Comparison of ENCODE assay signal across 10 cellular contexts in genomic region chr16:30892670-30893069, GRCh38. TPM values are rescaled to one million over a fixed set of nuclear protein-coding genes. Genes with fewer than 3 reads are reported as not detected.
A peak's percentile ranks its signal among the peaks of the same experiment; 100 is the strongest.
DNase-seq lines count a peak whose midpoint lies in the region; ATAC-seq, FAIRE-seq and TF ChIP-seq lines count a peak whose summit lies in the region.
"Had no signal": no experiment of that assay in that cellular context is flagged by ENCODE, and none has a peak within 500 bp of the region (broad histone marks: within the 10 kb centered on the region; RNA-seq: fewer than 3 reads in every experiment).

No MANE protein-coding gene starts in this region.

- no peak for FAIRE-seq in A549 (lab: Jason Lieb, UNC)

- no peak for TF ChIP-seq POLR2A in A549 (IDR thresholded peaks at IDR 0.05; ENCODE audit: low read length)

- H3K27ac ChIP-seq in A549 (peak overlapping the region in 1 of 2 experiments; percentile 95; a peak in 3 of 6 replicates), HEK293 (ENCODE audit: extremely low read depth, low read depth, low read length) (no peak overlapping the region), mammary epithelial cell (ENCODE audit: insufficient read depth, low read depth, low read length) (no peak overlapping the region), muscle layer of colon (ENCODE audit: low read depth, low read length) (peak overlapping the region; percentile 81)

- intact Hi-C loops in mammary epithelial cell (cut with micrococcal nuclease): no loop called here

- peak overlapping the region; percentile 64 for H3K4me2 ChIP-seq in A549
- H3K4me2 ChIP-seq in mammary epithelial cell (ENCODE audit: insufficient read depth, low read depth, low read length): peak overlapping the region; percentile 94

- H4K20me1 ChIP-seq in mammary epithelial cell (ENCODE audit: insufficient read depth, low read length): no peaks in the 10 kb centered on the region

- peaks cover 10 to 38% of the 10 kb centered on the region in 2 experiments; a peak in 2 of 3 replicates for H3K36me3 ChIP-seq in HEK293 (ENCODE audit: control insufficient read depth in 2 of 2, insufficient read depth in 1 of 2, low read length in 2 of 2)
- peaks cover 4% of the 10 kb centered on the region for H3K36me3 ChIP-seq in mammary epithelial cell (ENCODE audit: insufficient read depth, low read length)
- peaks cover 19% of the 10 kb centered on the region for H3K36me3 ChIP-seq in muscle layer of colon (ENCODE audit: insufficient read depth, low read length)

- H3K4me1 ChIP-seq in A549 (peaks cover 34% of the 10 kb centered on the region), HEK293 (ENCODE audit: control insufficient read depth, insufficient read depth, low read length) (no peaks in the 10 kb centered on the region; the same call in 1 of the 2 replicates), mammary epithelial cell (ENCODE audit: insufficient read depth, low read length) (peaks cover 38% of the 10 kb centered on the region), muscle layer of colon (ENCODE audit: insufficient read depth, low read length) (peaks cover 38% of the 10 kb centered on the region)

- H3K9me3 ChIP-seq in A549: no peaks in the 10 kb centered on the region
- no peaks in the 10 kb centered on the region for H3K9me3 ChIP-seq in HEK293 (ENCODE audit: control insufficient read depth, insufficient read depth, low read depth, low read length)
- H3K9me3 ChIP-seq in mammary epithelial cell (replicated peaks; ENCODE audit: insufficient read depth, low read length): no peaks in the 10 kb centered on the region
- H3K9me3 ChIP-seq in muscle layer of colon (ENCODE audit: low read length): no peaks in the 10 kb centered on the region
- H3K9me3 ChIP-seq: neutrophil had no signal

- no peak for TF ChIP-seq CTCF in A549 (IDR thresholded peaks at IDR 0.05)
- TF ChIP-seq CTCF in HEK293 (tag by site-specific recombination; IDR thresholded peaks at IDR 0.05): no peak
- no peak for TF ChIP-seq CTCF in mammary epithelial cell (conservative IDR thresholded peaks at IDR 0.05 in 1 of 2, IDR thresholded peaks at IDR 0.05 in 1 of 2; ENCODE audit: extremely low read depth in 1 of 2, insufficient read depth in 1 of 2, low read depth in 1 of 2, low read length in 2 of 2)

- CTCF ChIA-PET in A549 (lab: Yijun Ruan, JAX) (interaction anchor here (1.0 to 4.7 kb wide), 7 partner anchors 9 to 90 kb away, joined by 3 to 22 read pairs (median 5); no protein-coding TSS in a partner anchor), HEK293 (lab: Yijun Ruan, JAX) (interaction anchor here (0.9 to 2.6 kb wide), 4 partner anchors 9 to 48 kb away, joined by 3 to 22 read pairs (median 10); no protein-coding TSS in a partner anchor), mammary epithelial cell (lab: Charles Lee; ENCODE audit: low non-redundant PET) (interaction anchor here (0.7 kb wide), 1 partner anchor 25 kb away, joined by 4 read pairs; no protein-coding TSS in a partner anchor)

- H3K27me3 ChIP-seq in mammary epithelial cell (ENCODE audit: insufficient read depth, low read length) (no peaks in the 10 kb centered on the region), muscle layer of colon (ENCODE audit: control insufficient read depth in 1 of 2, insufficient read depth in 2 of 2, low read length in 2 of 2) (no peaks in the 10 kb centered on the region)
- H3K27me3 ChIP-seq: neutrophil had no signal

- H3K9ac ChIP-seq in mammary epithelial cell (ENCODE audit: insufficient read depth, low read length) (no peak overlapping the region), muscle layer of colon (ENCODE audit: low read length) (no peak overlapping the region)

- no peak for TF ChIP-seq RAD21 in A549 (conservative IDR thresholded peaks at IDR 0.05 in 1 of 2, IDR thresholded peaks at IDR 0.05 in 1 of 2)

- H3K79me2 ChIP-seq in mammary epithelial cell (ENCODE audit: insufficient read depth, low read length): peaks cover 15% of the 10 kb centered on the region

- POLR2A ChIA-PET in A549 (lab: Yijun Ruan, JAX) (interaction anchor here (2.7 kb wide), 1 partner anchor 18 kb away, joined by 16 read pairs; no protein-coding TSS in a partner anchor), HEK293 (lab: Yijun Ruan, JAX) (interaction anchor here (0.9 to 2.7 kb wide), 4 partner anchors 11 to 115 kb away, joined by 3 to 16 read pairs (median 4); partner anchors contain the start of gene FBXL19)

- no peak overlapping the region for H2AFZ ChIP-seq in mammary epithelial cell (ENCODE audit: low read depth, low read length)

- BruUV-seq in mammary epithelial cell (replicated peaks; lab: Mats Ljungman, UMichigan): no TSS peak

- dilution Hi-C loops in mammary epithelial cell (cut with HindIII; ENCODE audit: low sequenced_read_pairs): no loop called here

- no peak for ATAC-seq in A549

- 96% methylated on average over 14 of the region's 14 CpGs for WGBS in A549 (ENCODE audit: missing lambda C conversion rate)
- 78% methylated on average over 3 of the region's 14 CpGs for WGBS in mammary epithelial cell (ENCODE audit: low coverage, missing lambda C conversion rate)

- in situ Hi-C loops in mammary epithelial cell (cut with MboI; ENCODE audit: low sequenced_read_pairs in 2 of 2): no loop called here

- DNase-seq in A549 (ENCODE audit: low read depth in 1 of 2, low spot score in 1 of 2): no peak
- no peak for DNase-seq in mammary epithelial cell
- no peak for DNase-seq in stimulated activated naive CD4-positive, alpha-beta T cell treated with Interleukin-2 at 50 U/mL for 16 hours (lab: John Stamatoyannopoulos, UW)
- DNase-seq in occipital lobe (lab: John Stamatoyannopoulos, UW): no peak
- DNase-seq in NAMALWA (ENCODE audit: low spot score): no peak
- DNase-seq in NCI-H446 (lab: John Stamatoyannopoulos, UW): no peak
- DNase-seq: NCI-H2227 treated with DMSO at 0.1 percent for 48 hours had no signal

- TF ChIP-seq EP300 in A549 (IDR thresholded peaks at IDR 0.05): no peak

- H3K4me3 ChIP-seq in A549 (no peak overlapping the region), HEK293 (ENCODE audit: low read depth, low read length) (peak overlapping the region; percentile 84), mammary epithelial cell (replicated peaks in 1 of 3; ENCODE audit: insufficient read depth in 1 of 3, low read depth in 2 of 3, low read length in 3 of 3) (peak overlapping the region; percentile 54 to 86 (median 81)), muscle layer of colon (ENCODE audit: low read depth in 1 of 2, low read length in 2 of 2) (peak overlapping the region in 1 of 2 donors; percentile 57)

TF ChIP-seq in A549, 52 proteins besides CTCF, POLR2A, EP300 and RAD21 (continues in another document):
- TF ChIP-seq E2F6 (IDR thresholded peaks at IDR 0.05; ENCODE audit: borderline replicate concordance, low read depth) (no peak), KDM5A (IDR thresholded peaks at IDR 0.05) (no peak), ESRRA (IDR thresholded peaks at IDR 0.05; ENCODE audit: borderline replicate concordance, low read length) (no peak)

TF ChIP-seq in HEK293, 187 proteins besides CTCF, POLR2A, EP300 and RAD21:
- TF ChIP-seq ZNF677 (tag by site-specific recombination; IDR thresholded peaks at IDR 0.05) (0 out of 2 replicates have a peak, but pooled peaks have one; percentile 4), ZNF157 (tag by site-specific recombination; IDR thresholded peaks at IDR 0.05) (no peak), ZNF169 (tag by site-specific recombination; IDR thresholded peaks at IDR 0.05) (no peak)

RNA-seq across cellular contexts. Expression of gene BCL7C, which starts 1.2 kb away (rescaled TPM):
- 9.5 and 10.8 TPM in 2 replicates for polyA plus RNA-seq in A549 (2011; rRNA removed)
- polyA plus RNA-seq in A549 (2012; cell fraction: cytosol; rRNA removed): 23.9 and 29.3 TPM in 2 replicates
- polyA plus RNA-seq in A549 (2012; cell fraction: nucleus; rRNA removed): 13.5 and 14.3 TPM in 2 replicates
- 12.9 to 13.9 TPM (median 13.6 TPM) in 3 replicates for polyA plus RNA-seq in A549 (2017; fragmentation: RNase III; extraction: RNeasy Plus Mini Kit Qiagen cat#74134 plus additional on column Dnase treatment)
- polyA minus RNA-seq in A549 (2011; rRNA and poly(A)+ RNA removed): 2.3 and 3.6 TPM in 2 replicates
- 10 to 100 TPM; 26.1 to 28.5 TPM for total RNA-seq in mammary epithelial cell
- polyA plus RNA-seq in mammary epithelial cell: 22.5 TPM
- polyA minus RNA-seq in mammary epithelial cell: 1.7 TPM
- 29.6 TPM for total RNA-seq in occipital lobe

RNA-seq across cellular contexts. Expression of gene CTF1, which starts 3.7 kb away (rescaled TPM):
- polyA plus RNA-seq in A549 (2011; rRNA removed) (0.13 and 0.44 TPM in 2 replicates), A549 (2017; fragmentation: RNase III; extraction: RNeasy Plus Mini Kit Qiagen cat#74134 plus additional on column Dnase treatment) (0.16 to 0.30 TPM (median 0.23 TPM) in 3 replicates), mammary epithelial cell (2.1 TPM)
- 0.34 and 0.52 TPM in 2 replicates for polyA plus RNA-seq in A549 (2012; cell fraction: cytosol; rRNA removed)
- 0.23 and 0.54 TPM in 2 replicates for polyA plus RNA-seq in A549 (2012; cell fraction: nucleus; rRNA removed)
- 0.17 and 0.63 TPM in 2 replicates for polyA minus RNA-seq in A549 (2011; rRNA and poly(A)+ RNA removed)
- total RNA-seq in mammary epithelial cell (1 to 10 TPM in 1 of 2 donors, under 1 TPM in 1; 0.94 to 2.8 TPM), occipital lobe (not detected)
- polyA minus RNA-seq in mammary epithelial cell: 3.3 TPM

RNA-seq across cellular contexts. Expression of gene FBXL19, which starts 30.7 kb away (rescaled TPM):
- 5.6 and 7.0 TPM in 2 replicates for polyA plus RNA-seq in A549 (2011; rRNA removed)
- 11.4 and 17.1 TPM in 2 replicates for polyA plus RNA-seq in A549 (2012; cell fraction: cytosol; rRNA removed)
- polyA plus RNA-seq in A549 (2012; cell fraction: nucleus; rRNA removed): 29.7 and 38.9 TPM in 2 replicates
- 15.5 to 21.5 TPM (median 18.3 TPM) in 3 replicates for polyA plus RNA-seq in A549 (2017; fragmentation: RNase III; extraction: RNeasy Plus Mini Kit Qiagen cat#74134 plus additional on column Dnase treatment)
- polyA minus RNA-seq in A549 (2011; rRNA and poly(A)+ RNA removed): 6.8 and 9.4 TPM in 2 replicates
- total RNA-seq in mammary epithelial cell: 10 to 100 TPM; 18.5 to 24.9 TPM
- polyA plus RNA-seq in mammary epithelial cell: 8.4 TPM
- polyA minus RNA-seq in mammary epithelial cell: 28.9 TPM
- 56.1 TPM for total RNA-seq in occipital lobe

RNA-seq across cellular contexts. Expression of gene ORAI3, which starts 56.2 kb away (rescaled TPM):
- 14.1 and 17.3 TPM in 2 replicates for polyA plus RNA-seq in A549 (2011; rRNA removed)
- 5.9 and 10.3 TPM in 2 replicates for polyA plus RNA-seq in A549 (2012; cell fraction: cytosol; rRNA removed)
- polyA plus RNA-seq in A549 (2012; cell fraction: nucleus; rRNA removed): 10.8 and 11.6 TPM in 2 replicates
- polyA plus RNA-seq in A549 (2017; fragmentation: RNase III; extraction: RNeasy Plus Mini Kit Qiagen cat#74134 plus additional on column Dnase treatment): 7.1 to 11.8 TPM (median 10.5 TPM) in 3 replicates
- 11.0 and 13.8 TPM in 2 replicates for polyA minus RNA-seq in A549 (2011; rRNA and poly(A)+ RNA removed)
- 10 to 100 TPM; 31.7 to 37.2 TPM for total RNA-seq in mammary epithelial cell
- polyA plus RNA-seq in mammary epithelial cell: 31.2 TPM
- 29.5 TPM for polyA minus RNA-seq in mammary epithelial cell
- 5.5 TPM for total RNA-seq in occipital lobe
